Comparison of ENCODE assay signal across 29 cellular contexts in the genomic region with DNA sequence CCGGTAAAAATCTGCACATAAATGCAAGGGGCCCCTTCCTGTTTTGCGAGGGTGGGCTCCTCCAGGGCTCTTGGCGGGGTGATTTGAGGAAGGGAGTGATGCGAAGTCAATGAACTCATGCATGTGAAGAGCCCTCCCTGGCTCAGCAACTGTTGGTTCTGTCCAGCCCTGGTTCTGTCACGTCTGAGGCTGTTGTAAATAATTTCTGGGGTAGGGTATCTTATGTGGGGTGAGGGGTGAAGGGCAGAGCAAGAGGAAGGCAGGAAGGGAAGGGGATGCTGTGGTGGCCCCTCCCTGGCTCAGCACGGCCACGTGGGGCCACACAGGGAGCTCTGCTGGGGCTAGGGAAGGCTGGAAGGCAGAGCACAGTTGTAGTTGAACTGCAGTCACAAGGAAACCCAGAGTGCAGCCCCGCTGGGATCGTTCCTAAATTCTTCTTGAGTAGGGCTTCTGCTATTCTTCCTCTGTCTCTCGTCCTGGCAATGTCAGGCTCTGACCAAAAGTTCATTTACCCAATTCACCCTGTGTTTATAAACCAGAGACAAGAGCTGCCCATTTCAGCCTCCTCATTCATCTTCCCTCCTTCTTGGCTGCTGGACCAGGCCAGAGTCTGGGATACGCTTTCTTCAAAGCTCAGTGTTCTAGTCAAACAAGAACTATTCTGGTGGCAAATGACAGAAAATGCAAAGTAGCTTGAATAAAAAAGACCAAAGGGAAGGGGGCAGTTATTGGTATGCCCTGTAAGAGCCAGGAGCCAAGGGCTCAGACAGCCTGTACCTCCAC. TPM values are rescaled to one million over a fixed set of nuclear protein-coding genes. Genes with fewer than 3 reads are reported as not detected.
A peak's percentile ranks its signal among the peaks of the same experiment; 100 is the strongest.
DNase-seq lines count a peak whose midpoint lies in the region; ATAC-seq and TF ChIP-seq lines count a peak whose summit lies in the region.
"Had no signal": no experiment of that assay in that cellular context is flagged by ENCODE, and none has a peak within 500 bp of the region (broad histone marks: within the 10 kb centered on the region; RNA-seq: fewer than 3 reads in every experiment).

No MANE protein-coding gene starts in this region.

- WGBS in upper lobe of left lung, 2 donors = 25 to 41% methylated on average over 7 to 11 of the region's 11 CpGs

- peak; percentile 75 for ATAC-seq in Panc1
- ATAC-seq in GM21529 (IDR thresholded peaks at IDR 0.05; ENCODE audit: unreplicated experiment) = no peak
- ATAC-seq in GM19324 (IDR thresholded peaks at IDR 0.05; ENCODE audit: low FRiP score, unreplicated experiment) = no peak
- ATAC-seq in upper lobe of left lung (ENCODE audit: low FRiP score in 2 of 2) = no peak
- ATAC-seq: activated CD8-positive, alpha-beta memory T cell treated with anti-CD3 and anti-CD28 coated beads, Interleukin-2, amount 10 ng/mL, durations not matched to agents 7 days and 5 days; left lung; naive thymus-derived CD8-positive, alpha-beta T cell; upper lobe of right lung had no signal

- H3K4me1 ChIP-seq in Panc1 (ENCODE audit: control insufficient read depth, insufficient read depth, low read length) (no peaks in the 10 kb centered on the region), upper lobe of left lung (peaks cover 0 to 8% (median 5%) of the 10 kb centered on the region in 4 donors)
- H3K4me1 ChIP-seq: adrenal gland, left lung, upper lobe of right lung had no signal

- in situ Hi-C loops in Panc1 (cut with HindIII; ENCODE audit: low pct_unique_long_range_greater_than_20kb, low sequenced_read_pairs) = no loop called here

- H3K27ac ChIP-seq in Panc1 (ENCODE audit: low read length) (no peak overlapping the region), upper lobe of left lung (no peak overlapping the region)
- H3K27ac ChIP-seq: 22Rv1, adrenal gland, left lung, upper lobe of right lung, WERI-Rb-1 had no signal

- H3K9me3 ChIP-seq in Panc1 (ENCODE audit: control insufficient read depth, insufficient read depth, low read depth, low read length) (no peaks in the 10 kb centered on the region), upper lobe of left lung (no peaks in the 10 kb centered on the region)
- H3K9me3 ChIP-seq: adrenal gland, body of pancreas, left lung, upper lobe of right lung had no signal

- TF ChIP-seq POLR2A in upper lobe of left lung (IDR thresholded peaks at IDR 0.05) = no peak

- H3K4me3 ChIP-seq in Panc1 (ENCODE audit: low read depth in 2 of 2, low read length in 2 of 2) (no peak overlapping the region), upper lobe of left lung (no peak overlapping the region)
- H3K4me3 ChIP-seq: adrenal gland, body of pancreas, left lung, smooth muscle cell, upper lobe of right lung had no signal

- H3K27me3 ChIP-seq in Panc1 (ENCODE audit: control insufficient read depth, insufficient read depth, low read length) = no peaks in the 10 kb centered on the region; the same call in 1 of the 2 replicates
- peaks cover 0 to 14% (median 4%) of the 10 kb centered on the region in 4 donors for H3K27me3 ChIP-seq in upper lobe of left lung
- H3K27me3 ChIP-seq: body of pancreas had no signal

- intact Hi-C loops in Panc1 (cut with micrococcal nuclease; ENCODE audit: unreplicated experiment) = no loop called here

- TF ChIP-seq CTCF in Panc1 (IDR thresholded peaks at IDR 0.05) = no peak
- no peak for TF ChIP-seq CTCF in upper lobe of left lung (IDR thresholded peaks at IDR 0.05)

- H3K36me3 ChIP-seq in Panc1 (ENCODE audit: control insufficient read depth, insufficient read depth, low read length) (no peaks in the 10 kb centered on the region), upper lobe of left lung (no peaks in the 10 kb centered on the region)
- H3K36me3 ChIP-seq: adrenal gland, left lung, upper lobe of right lung, WERI-Rb-1 had no signal

- CTCF ChIA-PET in Panc1 (lab: Charles Lee) = interaction anchor here (0.7 kb wide), 1 partner anchor 990 kb away, joined by 3 read pairs; no protein-coding TSS in a partner anchor

- POLR2A ChIA-PET in Panc1 (lab: Charles Lee) = no interaction called here

- BruUV-seq in Panc1 (replicated peaks; lab: Mats Ljungman, UMichigan) = no TSS peak

- DNase-seq in DMS 273 (lab: John Stamatoyannopoulos, UW; ENCODE audit: unreplicated experiment) (peak; percentile 19), DMS 273 treated with DMSO at 0.1 percent for 48 hours (lab: John Stamatoyannopoulos, UW) (no peak), Panc1 (ENCODE audit: low read depth, low spot score) (no peak), medulla oblongata (ENCODE audit: extremely low spot score) (peak; percentile 74), upper lobe of left lung (no peak), OCI-M2 (lab: John Stamatoyannopoulos, UW; ENCODE audit: unreplicated experiment) (no peak)
- DNase-seq: activated CD4-positive, alpha-beta T cell treated with anti-CD3 and anti-CD28 coated beads, Interleukin-2, amount 50 U/mL, for 1 hour; activated CD8-positive, alpha-beta memory T cell treated with anti-CD3 and anti-CD28 coated beads, Interleukin-2, amount 10 ng/mL, durations not matched to agents 7 days and 5 days; activated naive CD4-positive, alpha-beta T cell treated with anti-CD3 and anti-CD28 coated beads for 36 hours; body of pancreas; CD4-positive, alpha-beta memory T cell; cerebellar nuclear complex; left lung; naive thymus-derived CD8-positive, alpha-beta T cell; NCI-H1092; NCI-H187 treated with DMSO at 0.1 percent for 48 hours; NCI-H2171 treated with DMSO at 0.1 percent for 48 hours; NCI-H510A treated with DMSO at 0.1 percent for 48 hours; SHP77; stimulated activated CD4-positive, alpha-beta T cell treated with anti-CD3 and anti-CD28 coated beads, Interleukin-1b, Interleukin-23, amount 100 ng/mL, for 48 hours; SW 1271; T1000; upper lobe of right lung; WERI-Rb-1 had no signal

- no peak for TF ChIP-seq EP300 in upper lobe of left lung (IDR thresholded peaks at IDR 0.05)

RNA-seq across cellular contexts. Expression of a gene that starts 14.8 kb away (rescaled TPM):
- 78.4 TPM for total RNA-seq in Panc1 (2021; ENCODE audit: unreplicated experiment)
- 32.6 TPM for polyA plus RNA-seq in Panc1 (2012; ENCODE audit: insufficient read length)
- 10 to 100 TPM; 16.4 to 46.8 (median 22.4) TPM for total RNA-seq in upper lobe of left lung

Comparison
In these comparisons a context has a peak if more than half of its experiments do, and no peak if none do; other contexts are left out.
1. DNase-seq: peak in DMS 273 (single experiment) and medulla oblongata (single experiment); none in DMS 273 treated with DMSO at 0.1 percent for 48 hours (single experiment), Panc1 (single experiment), upper lobe of left lung (0 of 2) and OCI-M2 (single experiment).